Comparison of ENCODE assay signal across 7 cellular contexts in genomic region chr19:15283141-15283885, GRCh38. TPM values are rescaled to one million over a fixed set of nuclear protein-coding genes. Genes with fewer than 3 reads are reported as not detected.
A peak's percentile ranks its signal among the peaks of the same experiment; 100 is the strongest.
DNase-seq lines count a peak whose midpoint lies in the region; ATAC-seq and TF ChIP-seq lines count a peak whose summit lies in the region.

No MANE protein-coding gene starts in this region.

- TF ChIP-seq CTCF in HFFc6 (IDR thresholded peaks at IDR 0.05) (no peak), glutamatergic neuron (IDR thresholded peaks at IDR 0.05; ENCODE audit: partially characterized antibody, unreplicated experiment) (no peak)

- DNase-seq in HFFc6 (peak; percentile 63), glutamatergic neuron (no peak), cerebellum (ENCODE audit: low spot score) (no peak)
- DNase-seq in activated T-cell treated with anti-CD3 and anti-CD28 coated beads, Interleukin-2, amount 50 U/mL, for 4 hours, result no peak
- peak; percentile 40 for DNase-seq in stimulated activated naive CD8-positive, alpha-beta T cell treated with anti-CD3 and anti-CD28 coated beads, Interleukin-15, Interleukin-2, amounts not matched to agents 100 U/mL and 50 U/mL, for 24 hours

- H3K36me3 Mint-ChIP-seq in HFFc6 (ENCODE audit: low read depth) (no peaks in the 10 kb centered on the region; the same call in 1 of the 2 replicates), glutamatergic neuron (ENCODE audit: unreplicated experiment) (no peaks in the 10 kb centered on the region)
- H3K36me3 Mint-ChIP-seq in activated T-cell treated with anti-CD3 and anti-CD28 coated beads, Interleukin-2, amount 50 U/mL, for 4 hours (ENCODE audit: insufficient read depth), result no peaks in the 10 kb centered on the region

- no peaks in the 10 kb centered on the region for H3K9me3 Mint-ChIP-seq in HFFc6
- H3K9me3 Mint-ChIP-seq in activated T-cell treated with anti-CD3 and anti-CD28 coated beads, Interleukin-2, amount 50 U/mL, for 4 hours, result no peaks in the 10 kb centered on the region
- peaks cover 18% of the 10 kb centered on the region for H3K9me3 Mint-ChIP-seq in glutamatergic neuron (ENCODE audit: unreplicated experiment)

- H3K4me3 Mint-ChIP-seq in HFFc6, result peak overlapping the region; percentile 49
- peak overlapping the region; percentile 55 for H3K4me3 Mint-ChIP-seq in activated T-cell treated with anti-CD3 and anti-CD28 coated beads, Interleukin-2, amount 50 U/mL, for 4 hours
- H3K4me3 Mint-ChIP-seq in glutamatergic neuron (ENCODE audit: unreplicated experiment), result peak overlapping the region; percentile 53

- H3K27ac Mint-ChIP-seq in HFFc6 (peak overlapping the region; percentile 75), glutamatergic neuron (ENCODE audit: unreplicated experiment) (peak overlapping the region; percentile 60)

- peak; percentile 65 to 75 for ATAC-seq in activated T-cell treated with anti-CD3 and anti-CD28 coated beads, Interleukin-2, amount 50 U/mL, for 4 hours
- peak; percentile 56 for ATAC-seq in stimulated activated naive CD8-positive, alpha-beta T cell treated with anti-CD3 and anti-CD28 coated beads, Interleukin-15, Interleukin-2, amounts not matched to agents 100 U/mL and 50 U/mL, for 24 hours
- ATAC-seq in HG02759 (IDR thresholded peaks at IDR 0.05; ENCODE audit: unreplicated experiment) (no peak), HG02852 (IDR thresholded peaks at IDR 0.05; ENCODE audit: unreplicated experiment) (no peak)

- H3K4me1 Mint-ChIP-seq in HFFc6 (ENCODE audit: low read depth), result peaks cover 93% of the 10 kb centered on the region
- H3K4me1 Mint-ChIP-seq in activated T-cell treated with anti-CD3 and anti-CD28 coated beads, Interleukin-2, amount 50 U/mL, for 4 hours (ENCODE audit: low read depth), result peaks cover 94% of the 10 kb centered on the region
- H3K4me1 Mint-ChIP-seq in glutamatergic neuron (ENCODE audit: low read depth, unreplicated experiment), result peaks cover 70% of the 10 kb centered on the region

- H3K27me3 Mint-ChIP-seq in HFFc6 (ENCODE audit: insufficient read depth) (peaks cover 3% of the 10 kb centered on the region; the same call in 1 of the 2 replicates), glutamatergic neuron (ENCODE audit: unreplicated experiment) (peaks cover 5% of the 10 kb centered on the region)
- H3K27me3 Mint-ChIP-seq in activated T-cell treated with anti-CD3 and anti-CD28 coated beads, Interleukin-2, amount 50 U/mL, for 4 hours (ENCODE audit: low read depth), result no peaks in the 10 kb centered on the region

RNA-seq across cellular contexts. Expression of gene BRD4, which starts 49.0 kb away (rescaled TPM):
- total RNA-seq in HFFc6 (2021; fragmentation: NEBNext Ultra II Directional; extraction: Animal tissue kit (Norgen Biotek cat#: 25700)), result 10 to 100 TPM; 74.9 to 85.2 (median 81.5) TPM
- 100 to 1,000 TPM; 102 to 113 (median 112) TPM for total RNA-seq in activated T-cell treated with anti-CD3 and anti-CD28 coated beads, Interleukin-2, amount 50 U/mL, for 4 hours
- total RNA-seq in glutamatergic neuron (ENCODE audit: unreplicated experiment) (162 TPM), cerebellum (23.5 TPM)

RNA-seq across cellular contexts. Expression of gene EPHX3, which starts 51.1 kb away (rescaled TPM):
- under 1 TPM in 3 of 6 experiments, not detected in 3; 0.13 to 0.37 (median 0.14) TPM for total RNA-seq in HFFc6 (2021; fragmentation: NEBNext Ultra II Directional; extraction: Animal tissue kit (Norgen Biotek cat#: 25700))
- under 1 TPM in 1 of 3 donors, not detected in 2; 0.29 TPM for total RNA-seq in activated T-cell treated with anti-CD3 and anti-CD28 coated beads, Interleukin-2, amount 50 U/mL, for 4 hours
- total RNA-seq in glutamatergic neuron (ENCODE audit: unreplicated experiment), result 0.61 TPM
- 0.18 TPM for total RNA-seq in cerebellum

Comparison
In these comparisons a context has a peak if more than half of its experiments do, and no peak if none do; other contexts are left out.
1. DNase-seq: peak in HFFc6 (single experiment) and stimulated activated naive CD8-positive, alpha-beta T cell treated with anti-CD3 and anti-CD28 coated beads, Interleukin-15, Interleukin-2, amounts not matched to agents 100 U/mL and 50 U/mL, for 24 hours (single experiment); none in activated T-cell treated with anti-CD3 and anti-CD28 coated beads, Interleukin-2, amount 50 U/mL, for 4 hours (single experiment), glutamatergic neuron (single experiment) and cerebellum (single experiment).
2. ATAC-seq: peak in activated T-cell treated with anti-CD3 and anti-CD28 coated beads, Interleukin-2, amount 50 U/mL, for 4 hours (2 of 2) and stimulated activated naive CD8-positive, alpha-beta T cell treated with anti-CD3 and anti-CD28 coated beads, Interleukin-15, Interleukin-2, amounts not matched to agents 100 U/mL and 50 U/mL, for 24 hours (single experiment); none in HG02759 (single experiment) and HG02852 (single experiment).
3. Peak in every context shown above with its lines, with median percentiles within 50 percentile points of each other: H3K4me3 Mint-ChIP-seq.